ENCODE assay signal across 33 cellular contexts in the genomic region with DNA sequence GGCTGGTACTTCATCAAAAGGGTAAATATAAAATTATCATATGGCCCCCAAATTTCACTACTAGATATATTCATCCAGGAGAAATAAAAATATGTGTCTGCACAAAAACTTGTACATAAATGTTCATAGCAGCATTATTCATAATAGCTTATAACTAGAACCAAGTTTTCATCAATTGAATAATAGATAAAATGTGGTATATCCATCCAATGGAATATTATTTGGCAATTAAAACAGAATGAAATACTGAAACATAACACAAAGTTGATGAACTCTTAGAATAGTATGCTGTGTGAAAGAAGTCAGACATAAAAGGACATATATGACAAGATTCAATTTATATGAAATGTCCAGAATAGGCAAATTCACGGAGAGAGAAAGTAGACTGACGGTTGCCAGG.
"Had no signal": no experiment of that assay in that cellular context is flagged by ENCODE, and none has a peak within 500 bp of the region (broad histone marks: within the 10 kb centered on the region; RNA-seq: fewer than 3 reads in every experiment).

No MANE protein-coding gene starts in this region.

- H3K27me3 ChIP-seq: adrenal gland, ascending aorta, body of pancreas, brain microvascular endothelial cell, breast epithelium, cardiac muscle cell had no signal

- FAIRE-seq: astrocyte, bronchial epithelial cell had no signal

- H3K4me3 ChIP-seq: adrenal gland, ascending aorta, body of pancreas, breast epithelium, cardiac muscle cell had no signal

- DNase-seq: activated effector memory CD4-positive, alpha-beta T cell treated with anti-CD3 and anti-CD28 coated beads, Interleukin-2, amount 50 U/mL, for 16 hours; activated effector memory CD4-positive, alpha-beta T cell treated with Interleukin-2 at 50 U/mL for 16 hours; activated gamma-delta T cell; activated gamma-delta T cell treated with Interleukin-2 at 50 U/mL for 16 hours; activated naive CD4-positive, alpha-beta T cell; activated naive CD4-positive, alpha-beta T cell treated with anti-CD3 and anti-CD28 coated beads for 36 hours; activated naive CD4-positive, alpha-beta T cell treated with anti-CD3 and anti-CD28 coated beads, Interleukin-2, amount 10 ng/mL, durations not matched to agents 7 days and 5 days; activated naive CD4-positive, alpha-beta T cell treated with anti-CD3 and anti-CD28 coated beads, Interleukin-2, amount 50 U/mL, for 16 hours; activated naive CD4-positive, alpha-beta T cell treated with Interleukin-2 at 50 U/mL for 16 hours; activated naive CD8-positive, alpha-beta T cell treated with anti-CD3 and anti-CD28 coated beads for 36 hours; activated naive CD8-positive, alpha-beta T cell treated with anti-CD3 and anti-CD28 coated beads, Interleukin-2, amount 10 ng/mL, durations not matched to agents 7 days and 5 days; activated naive CD8-positive, alpha-beta T cell treated with anti-CD3 and anti-CD28 coated beads, Interleukin-2, amount 50 U/mL, for 24 hours; activated T-cell treated with anti-CD3 and anti-CD28 coated beads, Interleukin-2, amount 50 U/mL, for 24 hours; activated T-cell treated with anti-CD3 and anti-CD28 coated beads, Interleukin-2, amount 50 U/mL, for 4 hours; activated T-cell treated with anti-CD3 and anti-CD28 coated beads, Interleukin-2, amount 50 U/mL, for 48 hours; activated T-cell treated with anti-CD3 and anti-CD28 coated beads, Interleukin-2, amount 50 U/mL, for 72 hours; adrenal gland; amniotic stem cell; amygdala; anterior cingulate cortex; aorta; body of pancreas; brain microvascular endothelial cell; caudate nucleus; central memory CD4-positive, alpha-beta T cell; cerebellar nuclear complex had no signal

- H3K4me1 ChIP-seq: adrenal gland, ascending aorta, body of pancreas, breast epithelium had no signal

- ATAC-seq: activated naive CD4-positive, alpha-beta T cell treated with anti-CD3 and anti-CD28 coated beads, Interleukin-2, amount 50 U/mL, for 72 hours; activated naive CD8-positive, alpha-beta T cell treated with anti-CD3 and anti-CD28 coated beads, Interleukin-2, amount 50 U/mL, for 24 hours; activated T-cell treated with anti-CD3 and anti-CD28 coated beads, Interleukin-2, amount 50 U/mL, for 4 hours; activated T-cell treated with anti-CD3 and anti-CD28 coated beads, Interleukin-2, amount 50 U/mL, for 72 hours; activated T-helper 17 cell treated with anti-CD3 and anti-CD28 coated beads, Interleukin-2, amount 50 U/mL, for 72 hours; body of pancreas had no signal

- H3K36me3 ChIP-seq: adrenal gland, ascending aorta, brain microvascular endothelial cell, breast epithelium, cardiac muscle cell had no signal

- H3K27ac ChIP-seq: adrenal gland, ascending aorta, body of pancreas, brain microvascular endothelial cell, breast epithelium, cardiac muscle cell had no signal

- H3K9me3 ChIP-seq: adrenal gland, body of pancreas had no signal
